In genomic region chr4:118889313-118889694, GRCh38 we compare ENCODE assay signal across 10 cellular contexts. TPM values are rescaled to one million over a fixed set of nuclear protein-coding genes. Genes with fewer than 3 reads are reported as not detected.
DNase-seq lines count a peak whose midpoint lies in the region; TF ChIP-seq lines count a peak whose summit lies in the region.
"Had no signal": no experiment of that assay in that cellular context is flagged by ENCODE, and none has a peak within 500 bp of the region (broad histone marks: within the 10 kb centered on the region; RNA-seq: fewer than 3 reads in every experiment).

No MANE protein-coding gene starts in this region.

- no peaks in the 10 kb centered on the region for H3K9me3 Mint-ChIP-seq in activated CD4-positive, alpha-beta T cell treated with anti-CD3 and anti-CD28 coated beads, Interleukin-2, amount 10 ng/mL, durations not matched to agents 24 days and 14 days

- peaks cover 14% of the 10 kb centered on the region for H3K4me1 Mint-ChIP-seq in activated CD4-positive, alpha-beta T cell treated with anti-CD3 and anti-CD28 coated beads, Interleukin-2, amount 10 ng/mL, durations not matched to agents 24 days and 14 days

- no peaks in the 10 kb centered on the region for H3K36me3 ChIP-seq in tibial artery
- H3K36me3 ChIP-seq: BLaER1 treated with 17β-estradiol and CSF1 and Interleukin-3, amounts not matched to agents 10 nM and 100 nM had no signal

- H3K4me1 ChIP-seq in tibial artery = peaks cover 0 to 17% (median 0%) of the 10 kb centered on the region in 4 donors
- H3K4me1 ChIP-seq: BLaER1 treated with 17β-estradiol and CSF1 and Interleukin-3, amounts not matched to agents 10 nM and 100 nM had no signal

- peaks cover 41% of the 10 kb centered on the region for H3K27me3 Mint-ChIP-seq in activated CD4-positive, alpha-beta T cell treated with anti-CD3 and anti-CD28 coated beads, Interleukin-2, amount 10 ng/mL, durations not matched to agents 24 days and 14 days

- peak overlapping the region; percentile 77 to 90 for H3K27ac ChIP-seq in tibial artery
- H3K27ac ChIP-seq: BLaER1 treated with 17β-estradiol and CSF1 and Interleukin-3, amounts not matched to agents 10 nM and 100 nM had no signal

- in situ Hi-C loops in astrocyte of the cerebellum (cut with HindIII; ENCODE audit: low sequenced_read_pairs) = no loop called here

- H3K27ac Mint-ChIP-seq in activated CD4-positive, alpha-beta T cell treated with anti-CD3 and anti-CD28 coated beads, Interleukin-2, amount 10 ng/mL, durations not matched to agents 24 days and 14 days = no peak overlapping the region

- no peaks in the 10 kb centered on the region for H3K36me3 Mint-ChIP-seq in activated CD4-positive, alpha-beta T cell treated with anti-CD3 and anti-CD28 coated beads, Interleukin-2, amount 10 ng/mL, durations not matched to agents 24 days and 14 days (ENCODE audit: low read depth)

- peak overlapping the region; percentile 58 for H3K4me3 ChIP-seq in astrocyte of the cerebellum (ENCODE audit: low read depth, low read length)
- H3K4me3 ChIP-seq in lower leg skin (ENCODE audit: low read depth, poor library complexity, severe bottlenecking) = peak overlapping the region; percentile 5
- peak overlapping the region; percentile 80 to 92 for H3K4me3 ChIP-seq in tibial artery
- H3K4me3 ChIP-seq: BLaER1 treated with 17β-estradiol and CSF1 and Interleukin-3, amounts not matched to agents 10 nM and 100 nM had no signal

- DNase-seq in activated CD4-positive, alpha-beta T cell treated with anti-CD3 and anti-CD28 coated beads, Interleukin-2, amount 10 ng/mL, durations not matched to agents 24 days and 14 days = no peak
- DNase-seq in activated CD4-positive, alpha-beta T cell treated with anti-CD3 and anti-CD28 coated beads, Interleukin-2, amount 50 U/mL, for 48 hours = no peak
- DNase-seq in astrocyte of the cerebellum (ENCODE audit: low read depth) = no peak
- no peak for DNase-seq in lower leg skin (ENCODE audit: low spot score in 2 of 2)
- DNase-seq in tibial artery = no peak
- DNase-seq in stimulated activated CD4-positive, alpha-beta T cell treated with anti-CD3 and anti-CD28 coated beads, Interleukin-15, amount 100 ng/mL, for 24 hours = no peak
- no peak for DNase-seq in NCI-H82 (lab: John Stamatoyannopoulos, UW)
- no peak for DNase-seq in activated CD4-positive, alpha-beta T cell treated with anti-CD3 and anti-CD28 coated beads for 48 hours
- DNase-seq: cerebellar nuclear complex had no signal

- 23 to 27% methylated on average over 4 of the region's 4 CpGs for WGBS in lower leg skin, 2 donors

- no peaks in the 10 kb centered on the region for H3K27me3 ChIP-seq in tibial artery
- H3K27me3 ChIP-seq: BLaER1 treated with 17β-estradiol and CSF1 and Interleukin-3, amounts not matched to agents 10 nM and 100 nM had no signal

- TF ChIP-seq POLR2A in lower leg skin (IDR thresholded peaks at IDR 0.05) = no peak

- intact Hi-C loops in activated CD4-positive, alpha-beta T cell treated with anti-CD3 and anti-CD28 coated beads, Interleukin-2, amount 10 ng/mL, durations not matched to agents 24 days and 14 days (cut with micrococcal nuclease) = no loop called here
- intact Hi-C loops in lower leg skin (cut with DNase I; ENCODE audit: low total_unique reads) (no loop called here), tibial artery (cut with DNase I; ENCODE audit: low total_unique reads) (loop anchor here (5.0 to 10.0 kb wide), 3 partner anchors 117 to 398 kb away; no protein-coding TSS in a partner anchor)

- H3K4me3 Mint-ChIP-seq in activated CD4-positive, alpha-beta T cell treated with anti-CD3 and anti-CD28 coated beads, Interleukin-2, amount 10 ng/mL, durations not matched to agents 24 days and 14 days = peak overlapping the region; percentile 86

- TF ChIP-seq CTCF in astrocyte of the cerebellum (IDR thresholded peaks at IDR 0.05; ENCODE audit: low read depth, low read length, missing control alignments) (no peak), lower leg skin (IDR thresholded peaks at IDR 0.05) (no peak), tibial artery (IDR thresholded peaks at IDR 0.05) (no peak)

- H3K9me3 ChIP-seq in tibial artery = no peaks in the 10 kb centered on the region
- H3K9me3 ChIP-seq: BLaER1 treated with 17β-estradiol and CSF1 and Interleukin-3, amounts not matched to agents 10 nM and 100 nM had no signal

RNA-seq across cellular contexts. Expression of gene SYNPO2, which starts 0.7 kb away (rescaled TPM):
- 0.14 and 0.16 TPM in 2 replicates for total RNA-seq in activated CD4-positive, alpha-beta T cell treated with anti-CD3 and anti-CD28 coated beads, Interleukin-2, amount 10 ng/mL, durations not matched to agents 24 days and 14 days
- 10 to 100 TPM; 13.3 to 38.5 (median 16.1) TPM for total RNA-seq in lower leg skin

RNA-seq across cellular contexts. Expression of gene SEC24D, which starts 53.4 kb away (rescaled TPM):
- 43.9 and 45.3 TPM in 2 replicates for total RNA-seq in activated CD4-positive, alpha-beta T cell treated with anti-CD3 and anti-CD28 coated beads, Interleukin-2, amount 10 ng/mL, durations not matched to agents 24 days and 14 days
- 10 to 100 TPM in 3 of 4 donors, 1 to 10 TPM in 1; 8.0 to 14.8 (median 12.9) TPM for total RNA-seq in lower leg skin

Comparison
In these comparisons a context has a peak if more than half of its experiments do, and no peak if none do; other contexts are left out.
1. H3K4me3 ChIP-seq: peak in every context shown above with its lines; median percentile 86 in tibial artery; 58 in astrocyte of the cerebellum; 5 in lower leg skin.
2. RNA of gene SYNPO2, which starts 0.7 kb away (total RNA-seq): 13.3 to 38.5 TPM in lower leg skin; 0.14 to 0.16 TPM in activated CD4-positive, alpha-beta T cell treated with anti-CD3 and anti-CD28 coated beads, Interleukin-2, amount 10 ng/mL, durations not matched to agents 24 days and 14 days; every median in the first group is over 10 times any median in the second.